8 cellular contexts compared by ENCODE assay signal in genomic region chr4:15956179-15956850, GRCh38. TPM values are rescaled to one million over a fixed set of nuclear protein-coding genes. Genes with fewer than 3 reads are reported as not detected.
DNase-seq lines count a peak whose midpoint lies in the region; TF ChIP-seq lines count a peak whose summit lies in the region.

No MANE protein-coding gene starts in this region.

- H2AFZ ChIP-seq in Loucy (ENCODE audit: low read length), result no peak overlapping the region

- H3K36me3 ChIP-seq in Loucy (ENCODE audit: insufficient read depth, low read length), result no peaks in the 10 kb centered on the region
- no peaks in the 10 kb centered on the region for H3K36me3 ChIP-seq in SJCRH30
- H3K36me3 ChIP-seq in vagina, result no peaks in the 10 kb centered on the region

- TF ChIP-seq POLR2A in vagina (IDR thresholded peaks at IDR 0.05), result no peak

- H3K79me2 ChIP-seq in Loucy (ENCODE audit: insufficient read depth, low read length), result no peaks in the 10 kb centered on the region

- H3K9me3 ChIP-seq in Loucy (ENCODE audit: insufficient read depth, low read depth, low read length) (no peaks in the 10 kb centered on the region), SJCRH30 (replicated peaks) (no peaks in the 10 kb centered on the region), vagina (no peaks in the 10 kb centered on the region)

- H3F3A ChIP-seq in Loucy (ENCODE audit: low read depth), result no peaks in the 10 kb centered on the region

- DNase-seq in GM12864 (ENCODE audit: low read depth), result peak; percentile 58
- peak; percentile 24 for DNase-seq in HCEC 1CT
- DNase-seq in SJCRH30, result peak; percentile 64 to 80
- DNase-seq in activated gamma-delta T cell treated with anti-CD3 and anti-CD28 coated beads, Interleukin-2, amount 50 U/mL, for 16 hours (ENCODE audit: low read depth), result peak; percentile 60
- DNase-seq in glomerular endothelial cell (ENCODE audit: extremely low read depth, low read depth, low spot score), result peak; percentile 27
- peak in 6 of 10 donors; percentile 39 to 92 (median 65) for DNase-seq in posterior cingulate gyrus
- DNase-seq in vagina (ENCODE audit: extremely low spot score in 2 of 2), result no peak

- H3K4me3 ChIP-seq in GM12864 (ENCODE audit: low read depth, low read length) (no peak overlapping the region), Loucy (ENCODE audit: low read length, poor library complexity, severe bottlenecking) (no peak overlapping the region), SJCRH30 (no peak overlapping the region), vagina (no peak overlapping the region)

- H3K27ac ChIP-seq in SJCRH30, result no peak overlapping the region
- no peak overlapping the region for H3K27ac ChIP-seq in vagina

- TF ChIP-seq CTCF in GM12864 (IDR thresholded peaks at IDR 0.05; ENCODE audit: low read depth, low read length, missing control alignments) (peak; percentile 92), Loucy (conservative IDR thresholded peaks at IDR 0.05; ENCODE audit: low read length) (peak; percentile 98), vagina (IDR thresholded peaks at IDR 0.05) (peak; percentile 42 to 87 (median 64))

- intact Hi-C loops in posterior cingulate gyrus (cut with DNase I) (loop anchor here (1.0 to 5.0 kb wide), 3 partner anchors 74 to 479 kb away; no protein-coding TSS in a partner anchor), vagina (cut with DNase I) (no loop called here)

- no peak overlapping the region for H3K4me2 ChIP-seq in Loucy (ENCODE audit: low read depth, low read length, poor library complexity, severe bottlenecking)

- H4K20me1 ChIP-seq in Loucy (ENCODE audit: insufficient read depth, low read length, poor library complexity, severe bottlenecking), result no peaks in the 10 kb centered on the region

- no peaks in the 10 kb centered on the region for H3K27me3 ChIP-seq in Loucy (ENCODE audit: insufficient read depth, low read length, poor library complexity, severe bottlenecking)
- no peaks in the 10 kb centered on the region for H3K27me3 ChIP-seq in SJCRH30
- H3K27me3 ChIP-seq in vagina, result no peaks in the 10 kb centered on the region

- no peak overlapping the region for H3K9ac ChIP-seq in Loucy (ENCODE audit: low read depth, low read length, poor library complexity, severe bottlenecking)

- no peaks in the 10 kb centered on the region for H3K9me2 ChIP-seq in Loucy (replicated peaks; ENCODE audit: low read depth, low read length)

- H3K4me1 ChIP-seq in Loucy (ENCODE audit: insufficient read depth, low read length, poor library complexity, severe bottlenecking), result no peaks in the 10 kb centered on the region
- peaks cover 7% of the 10 kb centered on the region for H3K4me1 ChIP-seq in SJCRH30
- no peaks in the 10 kb centered on the region for H3K4me1 ChIP-seq in vagina

RNA-seq across cellular contexts. Expression of gene FGFBP2, which starts 6.7 kb away (rescaled TPM):
- total RNA-seq in SJCRH30 (2014; rRNA removed; shearing (Covaris generic)), result not detected in 2 replicates
- total RNA-seq in glomerular endothelial cell, result not detected in 2 replicates
- total RNA-seq in vagina, result 2.9 TPM

RNA-seq across cellular contexts. Expression of gene FGFBP1, which starts 17.8 kb away (rescaled TPM):
- not detected in 2 replicates for total RNA-seq in SJCRH30 (2014; rRNA removed; shearing (Covaris generic))
- total RNA-seq in glomerular endothelial cell, result not detected in 2 replicates
- 61.9 TPM for total RNA-seq in vagina

Comparison
In these comparisons a context has a peak if more than half of its experiments do, and no peak if none do; other contexts are left out.
1. DNase-seq: peak in GM12864 (single experiment), HCEC 1CT (single experiment), SJCRH30 (2 of 2), activated gamma-delta T cell treated with anti-CD3 and anti-CD28 coated beads, Interleukin-2, amount 50 U/mL, for 16 hours (single experiment), glomerular endothelial cell (single experiment) and posterior cingulate gyrus (6 of 10); none in vagina (0 of 2).
2. RNA of gene FGFBP1, which starts 17.8 kb away (total RNA-seq): 61.9 TPM in vagina (single experiment); not detected in SJCRH30 and not detected in glomerular endothelial cell; every median in the first group is over 10 times any median in the second.
3. Peak in every context shown above with its lines, with median percentiles within 50 percentile points of each other: CTCF ChIP-seq.